9 cellular contexts compared by ENCODE assay signal in the genomic region with DNA sequence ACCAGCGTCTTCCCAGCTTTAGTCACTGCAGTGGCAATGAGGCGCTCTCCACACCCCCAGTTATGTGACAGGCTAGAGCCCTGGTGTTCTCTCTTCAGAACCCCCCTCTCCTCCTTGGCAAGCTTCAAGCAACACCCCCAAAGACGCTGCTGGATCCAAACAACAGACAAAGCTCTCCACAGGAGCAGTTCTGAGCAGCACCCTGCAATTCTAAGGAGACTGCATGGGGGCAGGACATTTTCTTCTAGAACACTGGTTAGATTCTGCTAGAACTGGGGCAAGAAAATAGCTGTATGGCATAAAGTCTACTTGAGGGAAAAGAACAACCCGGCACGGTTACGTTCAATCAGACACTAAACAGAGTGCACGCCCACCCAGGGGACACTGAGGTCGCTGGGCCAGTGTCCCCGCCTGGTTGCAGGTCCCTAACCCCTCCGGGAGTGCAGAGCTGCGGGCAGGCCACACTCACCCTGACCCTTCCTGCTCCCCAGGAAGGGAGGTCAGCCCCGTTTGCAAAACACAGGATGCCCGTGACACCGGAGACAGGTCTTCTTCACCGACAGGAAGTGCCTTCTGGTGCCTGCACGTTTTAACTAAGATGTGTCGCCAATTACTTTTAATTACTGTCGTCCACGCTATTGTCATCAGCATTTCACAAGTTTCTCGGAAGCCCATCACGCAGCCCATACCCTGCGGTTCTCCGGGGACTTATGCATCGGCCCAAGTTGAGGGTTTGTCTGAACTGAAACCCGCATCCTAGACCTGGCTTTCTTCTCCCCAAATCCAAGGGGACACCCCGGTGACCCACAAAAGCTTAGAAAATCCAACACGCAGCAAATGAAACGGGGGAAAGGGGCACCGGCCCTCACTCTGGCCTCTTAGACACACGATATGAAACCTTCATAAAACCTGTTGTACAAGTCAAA. TPM values are rescaled to one million over a fixed set of nuclear protein-coding genes. Genes with fewer than 3 reads are reported as not detected.
DNase-seq lines count a peak whose midpoint lies in the region; ATAC-seq and TF ChIP-seq lines count a peak whose summit lies in the region.
"Had no signal": no experiment of that assay in that cellular context is flagged by ENCODE, and none has a peak within 500 bp of the region (broad histone marks: within the 10 kb centered on the region; RNA-seq: fewer than 3 reads in every experiment).

No MANE protein-coding gene starts in this region.

- peaks cover 21 to 39% of the 10 kb centered on the region in 2 donors for H3K27me3 Mint-ChIP-seq in CD4-positive, alpha-beta memory T cell
- H3K27me3 Mint-ChIP-seq in T-cell = peaks cover 0 to 37% of the 10 kb centered on the region in 2 donors

- H3K9me3 ChIP-seq in CD4-positive, alpha-beta memory T cell (ENCODE audit: control insufficient read depth in 1 of 2, low read length in 2 of 2) = no peaks in the 10 kb centered on the region
- H3K9me3 ChIP-seq in ectodermal cell (ENCODE audit: control insufficient read depth, low read length) (no peaks in the 10 kb centered on the region), neuronal stem cell (replicated peaks in 1 of 2; ENCODE audit: control insufficient read depth in 2 of 2, insufficient read depth in 1 of 2, low read depth in 1 of 2, low read length in 2 of 2) (no peaks in the 10 kb centered on the region)

- H4K91ac ChIP-seq in neuronal stem cell (ENCODE audit: low read depth, low read length, poor library complexity) = no peak overlapping the region

- H2AK5ac ChIP-seq in neuronal stem cell (ENCODE audit: low read depth, low read length) = no peak overlapping the region

- H2AFZ ChIP-seq in neuronal stem cell (ENCODE audit: low read length) = peak overlapping the region; percentile 56

- H2BK120ac ChIP-seq in neuronal stem cell (ENCODE audit: low read depth, low read length) = no peak overlapping the region

- peak overlapping the region; percentile 85 to 94 (median 89) for H3K4me3 Mint-ChIP-seq in CD4-positive, alpha-beta memory T cell
- peak overlapping the region; percentile 83 to 85 (median 84) for H3K4me3 Mint-ChIP-seq in T-cell

- intact Hi-C loops in CD4-positive, alpha-beta memory T cell (cut with micrococcal nuclease) = loop anchor here (2.0 kb wide), 1 partner anchor 34 kb away; no protein-coding TSS in a partner anchor

- peak; percentile 46 to 58 (median 52) for ATAC-seq in T-cell (replicated peaks in 1 of 4)
- no peak for ATAC-seq in GM19328 (IDR thresholded peaks at IDR 0.05; ENCODE audit: unreplicated experiment)

- H3K27ac ChIP-seq in CD4-positive, alpha-beta memory T cell (ENCODE audit: low read depth, low read length) = no peak overlapping the region
- H3K27ac ChIP-seq in ectodermal cell (ENCODE audit: insufficient read depth, low read depth, low read length, poor library complexity, severe bottlenecking) (no peak overlapping the region), neuronal stem cell (replicated peaks; ENCODE audit: low read length) (no peak overlapping the region)

- no peak overlapping the region for H2BK15ac ChIP-seq in neuronal stem cell (ENCODE audit: low read length)

- no peak overlapping the region for H3K23ac ChIP-seq in neuronal stem cell (ENCODE audit: low read depth, low read length, poor library complexity)

- peaks cover 14% of the 10 kb centered on the region for H3K4me1 ChIP-seq in CD4-positive, alpha-beta memory T cell (ENCODE audit: insufficient read depth, low read length)
- H3K4me1 ChIP-seq in ectodermal cell (ENCODE audit: control insufficient read depth, insufficient read depth, low read length) (peaks cover 5% of the 10 kb centered on the region), neuronal stem cell (ENCODE audit: control insufficient read depth in 2 of 2, insufficient read depth in 1 of 2, low read depth in 1 of 2, low read length in 2 of 2) (peaks cover 0 to 7% of the 10 kb centered on the region in 2 donors)

- peak overlapping the region; percentile 18 to 84 (median 57) for H3K27ac Mint-ChIP-seq in CD4-positive, alpha-beta memory T cell
- H3K27ac Mint-ChIP-seq in T-cell = peak overlapping the region; percentile 27 to 86

- no peak overlapping the region for H3K18ac ChIP-seq in neuronal stem cell (ENCODE audit: low read length)

- no peaks in the 10 kb centered on the region for H3K79me1 ChIP-seq in neuronal stem cell (ENCODE audit: low read depth, low read length)

- H3K9ac ChIP-seq in neuronal stem cell (ENCODE audit: low read depth, low read length, poor library complexity) = peak overlapping the region; percentile 66

- H3K4ac ChIP-seq in neuronal stem cell (ENCODE audit: low read length) = no peak overlapping the region

- H3K36me3 ChIP-seq in CD4-positive, alpha-beta memory T cell (ENCODE audit: insufficient read depth, low read length) = no peaks in the 10 kb centered on the region
- H3K36me3 ChIP-seq in ectodermal cell (ENCODE audit: control insufficient read depth, insufficient read depth, low read length) (no peaks in the 10 kb centered on the region), neuronal stem cell (replicated peaks in 1 of 2; ENCODE audit: control insufficient read depth in 2 of 2, insufficient read depth in 2 of 2, low read length in 2 of 2) (no peaks in the 10 kb centered on the region)

- H3K27me3 ChIP-seq in CD4-positive, alpha-beta memory T cell (ENCODE audit: insufficient read depth, low read length) = peaks cover 11% of the 10 kb centered on the region
- H3K27me3 ChIP-seq in ectodermal cell (ENCODE audit: control insufficient read depth, insufficient read depth, low read length, poor library complexity, severe bottlenecking) (peaks cover 57% of the 10 kb centered on the region), neuronal stem cell (ENCODE audit: control insufficient read depth in 3 of 3, insufficient read depth in 3 of 3, low read depth in 1 of 3, low read length in 3 of 3) (peaks cover 16 to 66% (median 35%) of the 10 kb centered on the region in 3 experiments)

- CTCF ChIA-PET in CD4-positive, alpha-beta memory T cell (lab: Charles Lee; ENCODE audit: partially characterized antibody) = no interaction called here
- CTCF ChIA-PET in T-cell (lab: Charles Lee) = no interaction called here
- CTCF ChIA-PET in HEK293T (lab: Yijun Ruan, JAX) = no interaction called here

- POLR2A ChIA-PET in CD4-positive, alpha-beta memory T cell (lab: Charles Lee; ENCODE audit: partially characterized antibody) = no interaction called here
- POLR2A ChIA-PET in T-cell (lab: Charles Lee) = interaction anchor here in 1 of 2 donors (0.7 kb wide), 1 partner anchor 1331 kb away, joined by 3 read pairs; no protein-coding TSS in a partner anchor
- POLR2A ChIA-PET in HEK293T (lab: Yijun Ruan, JAX) = no interaction called here

- peaks cover 3 to 16% (median 6%) of the 10 kb centered on the region in 4 donors for H3K4me1 Mint-ChIP-seq in CD4-positive, alpha-beta memory T cell
- peaks cover 12 to 17% (median 12%) of the 10 kb centered on the region in 3 donors for H3K4me1 Mint-ChIP-seq in T-cell

- peak overlapping the region; percentile 68 for H3K4me2 ChIP-seq in neuronal stem cell (ENCODE audit: insufficient read depth, low read length, poor library complexity, severe bottlenecking)

- H3K36me3 Mint-ChIP-seq in CD4-positive, alpha-beta memory T cell = no peaks in the 10 kb centered on the region
- no peaks in the 10 kb centered on the region for H3K36me3 Mint-ChIP-seq in T-cell

- peak overlapping the region; percentile 36 to 50 for H3K4me3 ChIP-seq in CD4-positive, alpha-beta memory T cell (ENCODE audit: low read length in 2 of 2)
- peak overlapping the region; percentile 23 for H3K4me3 ChIP-seq in ectodermal cell (ENCODE audit: insufficient read depth, low read depth, low read length)
- H3K4me3 ChIP-seq in neuronal stem cell (ENCODE audit: low read length in 2 of 2) = peak overlapping the region in 1 of 2 donors; percentile 3

- H2BK5ac ChIP-seq in neuronal stem cell (ENCODE audit: low read length) = no peak overlapping the region

- no peak overlapping the region for H2BK12ac ChIP-seq in neuronal stem cell (ENCODE audit: low read length)

- H3K9me3 Mint-ChIP-seq in CD4-positive, alpha-beta memory T cell = no peaks in the 10 kb centered on the region
- no peaks in the 10 kb centered on the region for H3K9me3 Mint-ChIP-seq in T-cell

- WGBS in ectodermal cell, 2 experiments = 12 to 14% methylated on average over 30 of the region's 30 CpGs
- WGBS in neuronal stem cell (ENCODE audit: extremely low coverage in 2 of 2, insufficient read length in 2 of 2, insufficient replicate concordance in 1 of 2), 2 donors = no CpG with 5 or more reads among the region's 30 CpGs

- no peak overlapping the region for H3K14ac ChIP-seq in neuronal stem cell (ENCODE audit: low read length)

- peak in 3 of 5 donors; percentile 4 to 22 (median 16) for DNase-seq in CD4-positive, alpha-beta memory T cell
- DNase-seq in T-cell (peak in 12 of 34 experiments; percentile 1 to 42 (median 12)), neuronal stem cell (ENCODE audit: low spot score) (no peak), amniotic stem cell (lab: John Stamatoyannopoulos, UW) (no peak), NCI-H2171 treated with DMSO at 0.1 percent for 48 hours (lab: John Stamatoyannopoulos, UW) (no peak), HEK293T (ENCODE audit: extremely low spot score) (no peak)
- DNase-seq: DMS79 treated with DMSO at 0.1 percent for 48 hours had no signal

- no peak overlapping the region for H4K8ac ChIP-seq in neuronal stem cell (ENCODE audit: low read depth, low read length)

TF ChIP-seq in HEK293T, 16 proteins besides CTCF, POLR2A, EP300 and RAD21 (continues in another document):
- TF ChIP-seq FOXA1 (IDR thresholded peaks at IDR 0.05) (no peak), BHLHE40 (IDR thresholded peaks at IDR 0.05; ENCODE audit: borderline replicate concordance) (no peak), SUZ12 (IDR thresholded peaks at IDR 0.05) (no peak), SP1 (IDR thresholded peaks at IDR 0.05) (no peak), HDGF (IDR thresholded peaks at IDR 0.05; ENCODE audit: borderline replicate concordance) (no peak), FOXK2 (IDR thresholded peaks at IDR 0.05) (no peak), FOXM1 (IDR thresholded peaks at IDR 0.05; ENCODE audit: borderline replicate concordance) (no peak), CTBP1 (IDR thresholded peaks at IDR 0.05; ENCODE audit: borderline replicate concordance) (no peak)

RNA-seq across cellular contexts. Expression of a gene that starts 0.9 kb away (rescaled TPM):
- under 1 TPM in 1 of 2 experiments, not detected in 1; 0.69 TPM for total RNA-seq in CD4-positive, alpha-beta memory T cell
- polyA plus RNA-seq in CD4-positive, alpha-beta memory T cell = not detected
- 1 to 10 TPM; 1.1 to 5.2 (median 2.9) TPM for total RNA-seq in T-cell
- not detected for polyA plus RNA-seq in ectodermal cell (2013, experiment 1 of 4)
- polyA plus RNA-seq in ectodermal cell (2013, experiment 2 of 4) = not detected
- polyA plus RNA-seq in ectodermal cell (2013, experiment 3 of 4) = not detected
- polyA plus RNA-seq in ectodermal cell (2013, experiment 4 of 4) = not detected
- not detected for polyA plus RNA-seq in neuronal stem cell (2013, experiment 1 of 2)
- polyA plus RNA-seq in neuronal stem cell (2013, experiment 2 of 2) = not detected

RNA-seq across cellular contexts. Expression of a gene that starts 38.4 kb away (rescaled TPM):
- not detected for total RNA-seq in CD4-positive, alpha-beta memory T cell
- not detected for polyA plus RNA-seq in CD4-positive, alpha-beta memory T cell
- total RNA-seq in T-cell = under 1 TPM in 2 of 5 donors, not detected in 3; 0.10 to 0.15 TPM
- polyA plus RNA-seq in ectodermal cell (2013, experiment 1 of 4) = 0.22 TPM
- 0.12 TPM for polyA plus RNA-seq in ectodermal cell (2013, experiment 2 of 4)
- 0.11 TPM for polyA plus RNA-seq in ectodermal cell (2013, experiment 3 of 4)
- polyA plus RNA-seq in ectodermal cell (2013, experiment 4 of 4) = not detected
- 0.08 TPM for polyA plus RNA-seq in neuronal stem cell (2013, experiment 1 of 2)
- polyA plus RNA-seq in neuronal stem cell (2013, experiment 2 of 2) = 0.03 TPM

Comparison
In these comparisons a context has a peak if more than half of its experiments do, and no peak if none do; other contexts are left out.
1. DNase-seq: peak in CD4-positive, alpha-beta memory T cell (3 of 5); none in neuronal stem cell (single experiment), amniotic stem cell (single experiment), NCI-H2171 treated with DMSO at 0.1 percent for 48 hours (single experiment) and HEK293T (single experiment).